8 cellular contexts compared by ENCODE assay signal in the genomic region with DNA sequence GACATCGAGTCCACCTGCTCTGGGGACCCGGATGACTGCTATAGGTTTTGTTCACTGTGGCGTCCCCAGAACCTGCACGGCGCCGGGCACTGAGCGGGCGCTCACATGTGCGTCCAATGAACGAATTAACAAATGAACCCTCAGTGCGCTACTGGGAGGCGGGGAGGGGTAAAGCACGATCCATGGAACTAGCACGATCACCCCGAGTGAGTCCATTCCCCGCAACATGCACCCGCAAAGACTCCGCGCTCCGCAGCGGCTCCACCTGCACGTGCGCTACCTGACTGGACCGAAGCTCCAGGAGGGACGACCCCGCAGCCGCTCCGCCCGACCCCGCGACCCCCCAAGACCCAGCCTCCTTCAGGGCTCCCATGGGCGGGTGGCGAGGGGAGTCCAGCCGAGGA. TPM values are rescaled to one million over a fixed set of nuclear protein-coding genes. Genes with fewer than 3 reads are reported as not detected.
DNase-seq lines count a peak whose midpoint lies in the region; ATAC-seq and TF ChIP-seq lines count a peak whose summit lies in the region.

No MANE protein-coding gene starts in this region.

- peaks cover 4 to 23% of the 10 kb centered on the region in 2 experiments; a peak in 2 of 3 replicates for H3K36me3 ChIP-seq in HEK293 (ENCODE audit: control insufficient read depth in 2 of 2, insufficient read depth in 1 of 2, low read length in 2 of 2)
- peaks cover 0 to 15% of the 10 kb centered on the region in 2 donors for H3K36me3 ChIP-seq in psoas muscle (ENCODE audit: insufficient read depth in 1 of 2, low read depth in 1 of 2)

- WGBS in psoas muscle, 3 donors: 0 to 1% (median 0%) methylated on average over 29 to 34 of the region's 34 CpGs

- intact Hi-C loops in activated T-helper 1 cell treated with anti-CD3 and anti-CD28 coated beads, Interleukin-12 subunit alpha, Interleukin-12 subunit beta, Interleukin-2, Interleukin-4 antibody, amounts not matched to agents 30 ng/mL and 10 ng/mL and 1 ng/mL, durations not matched to agents 14 hours and 24 hours and 36 hours (cut with micrococcal nuclease): loop anchor here (1.0 to 2.0 kb wide), 4 partner anchors 26 to 536 kb away; a partner anchor contains a TSS
- intact Hi-C loops in head of caudate nucleus (cut with DNase I) (no loop called here), psoas muscle (cut with DNase I) (no loop called here)

- no peaks in the 10 kb centered on the region for H3K9me3 ChIP-seq in HEK293 (ENCODE audit: control insufficient read depth, insufficient read depth, low read depth, low read length)
- H3K9me3 ChIP-seq in psoas muscle: no peaks in the 10 kb centered on the region

- H3K9me3 Mint-ChIP-seq in activated T-helper 1 cell treated with anti-CD3 and anti-CD28 coated beads, Interleukin-12 subunit alpha, Interleukin-12 subunit beta, Interleukin-2, Interleukin-4 antibody, amounts not matched to agents 30 ng/mL and 10 ng/mL and 1 ng/mL, durations not matched to agents 14 hours and 24 hours and 36 hours: no peaks in the 10 kb centered on the region

- H3K4me1 ChIP-seq in HEK293 (ENCODE audit: control insufficient read depth, insufficient read depth, low read length): no peaks in the 10 kb centered on the region
- peaks cover 23% of the 10 kb centered on the region for H3K4me1 ChIP-seq in psoas muscle

- peak; percentile 9 to 45 (median 19) for ATAC-seq in psoas muscle

- no peaks in the 10 kb centered on the region for H3K27me3 ChIP-seq in psoas muscle (ENCODE audit: insufficient read depth in 3 of 3, low read length in 2 of 3)

- peaks cover 33% of the 10 kb centered on the region for H3K4me1 Mint-ChIP-seq in activated T-helper 1 cell treated with anti-CD3 and anti-CD28 coated beads, Interleukin-12 subunit alpha, Interleukin-12 subunit beta, Interleukin-2, Interleukin-4 antibody, amounts not matched to agents 30 ng/mL and 10 ng/mL and 1 ng/mL, durations not matched to agents 14 hours and 24 hours and 36 hours (ENCODE audit: low read depth)

- in situ Hi-C loops in GM13976 (cut with MboI; ENCODE audit: low sequenced_read_pairs, unreplicated experiment): no loop called here

- peak overlapping the region; percentile 68 for H3K4me3 ChIP-seq in HEK293 (ENCODE audit: low read depth, low read length)
- peak overlapping the region; percentile 99 for H3K4me3 ChIP-seq in psoas muscle

- peaks cover 2% of the 10 kb centered on the region for H3K27me3 Mint-ChIP-seq in activated T-helper 1 cell treated with anti-CD3 and anti-CD28 coated beads, Interleukin-12 subunit alpha, Interleukin-12 subunit beta, Interleukin-2, Interleukin-4 antibody, amounts not matched to agents 30 ng/mL and 10 ng/mL and 1 ng/mL, durations not matched to agents 14 hours and 24 hours and 36 hours (ENCODE audit: insufficient read depth)

- peak; percentile 63 for DNase-seq in GM13976 (ENCODE audit: low spot score)
- DNase-seq in NCI-H128 (lab: John Stamatoyannopoulos, UW; ENCODE audit: unreplicated experiment): peak; percentile 7
- peak; percentile 12 for DNase-seq in activated T-helper 1 cell treated with anti-CD3 and anti-CD28 coated beads, Interleukin-12 subunit alpha, Interleukin-12 subunit beta, Interleukin-2, Interleukin-4 antibody, amounts not matched to agents 30 ng/mL and 10 ng/mL and 1 ng/mL, durations not matched to agents 14 hours and 24 hours and 36 hours (ENCODE audit: low spot score)
- DNase-seq in head of caudate nucleus: peak in 31 of 42 donors; percentile 7 to 55 (median 30)
- no peak for DNase-seq in psoas muscle
- DNase-seq in DMS153 (lab: John Stamatoyannopoulos, UW): no peak
- no peak for DNase-seq in midbrain (lab: John Stamatoyannopoulos, UW)

- H3K27ac Mint-ChIP-seq in activated T-helper 1 cell treated with anti-CD3 and anti-CD28 coated beads, Interleukin-12 subunit alpha, Interleukin-12 subunit beta, Interleukin-2, Interleukin-4 antibody, amounts not matched to agents 30 ng/mL and 10 ng/mL and 1 ng/mL, durations not matched to agents 14 hours and 24 hours and 36 hours: peak overlapping the region; percentile 90

- peak overlapping the region; percentile 80 for H3K27ac ChIP-seq in HEK293 (ENCODE audit: extremely low read depth, low read depth, low read length)
- H3K27ac ChIP-seq in psoas muscle: peak overlapping the region; percentile 97

- H3K36me3 Mint-ChIP-seq in activated T-helper 1 cell treated with anti-CD3 and anti-CD28 coated beads, Interleukin-12 subunit alpha, Interleukin-12 subunit beta, Interleukin-2, Interleukin-4 antibody, amounts not matched to agents 30 ng/mL and 10 ng/mL and 1 ng/mL, durations not matched to agents 14 hours and 24 hours and 36 hours (ENCODE audit: low read depth): peaks cover 17% of the 10 kb centered on the region

- H3K4me3 Mint-ChIP-seq in activated T-helper 1 cell treated with anti-CD3 and anti-CD28 coated beads, Interleukin-12 subunit alpha, Interleukin-12 subunit beta, Interleukin-2, Interleukin-4 antibody, amounts not matched to agents 30 ng/mL and 10 ng/mL and 1 ng/mL, durations not matched to agents 14 hours and 24 hours and 36 hours: peak overlapping the region; percentile 91

- POLR2A ChIA-PET in HEK293 (lab: Yijun Ruan, JAX): interaction anchor here (0.6 to 1.6 kb wide), 4 partner anchors 26 to 379 kb away, joined by 3 to 6 read pairs (median 4); no protein-coding TSS in a partner anchor

- TF ChIP-seq CTCF in GM13976 (IDR thresholded peaks at IDR 0.05; ENCODE audit: borderline replicate concordance, control extremely low read depth, extremely low read depth, insufficient read depth, missing control alignments) (no peak), HEK293 (tag by site-specific recombination; IDR thresholded peaks at IDR 0.05) (no peak), psoas muscle (IDR thresholded peaks at IDR 0.05) (no peak)

- CTCF ChIA-PET in HEK293 (lab: Yijun Ruan, JAX): no interaction called here

TF ChIP-seq in HEK293, 187 proteins besides CTCF, POLR2A, EP300 and RAD21 (continues in another document):
- peak; percentile 56; the same call in 1 of the 2 replicates for TF ChIP-seq ZBTB17 (tag by site-specific recombination; IDR thresholded peaks at IDR 0.05)
- peak; percentile 13; the same call in 1 of the 2 replicates for TF ChIP-seq ZXDB (tag by site-specific recombination; IDR thresholded peaks at IDR 0.05)
- TF ChIP-seq GLIS2 (tag by site-specific recombination; IDR thresholded peaks at IDR 0.05): peak; percentile 77; the same call in 1 of the 2 replicates
- no peak for TF ChIP-seq ZNF169 (tag by site-specific recombination; IDR thresholded peaks at IDR 0.05)
- 0 out of 2 replicates have a peak, but pooled peaks have one; percentile 9 for TF ChIP-seq KLF1 (tag by site-specific recombination; IDR thresholded peaks at IDR 0.05)
- peak; percentile 18; the same call in 1 of the 2 replicates for TF ChIP-seq SP7 (tag by site-specific recombination; IDR thresholded peaks at IDR 0.05)
- TF ChIP-seq, protein P1, sequence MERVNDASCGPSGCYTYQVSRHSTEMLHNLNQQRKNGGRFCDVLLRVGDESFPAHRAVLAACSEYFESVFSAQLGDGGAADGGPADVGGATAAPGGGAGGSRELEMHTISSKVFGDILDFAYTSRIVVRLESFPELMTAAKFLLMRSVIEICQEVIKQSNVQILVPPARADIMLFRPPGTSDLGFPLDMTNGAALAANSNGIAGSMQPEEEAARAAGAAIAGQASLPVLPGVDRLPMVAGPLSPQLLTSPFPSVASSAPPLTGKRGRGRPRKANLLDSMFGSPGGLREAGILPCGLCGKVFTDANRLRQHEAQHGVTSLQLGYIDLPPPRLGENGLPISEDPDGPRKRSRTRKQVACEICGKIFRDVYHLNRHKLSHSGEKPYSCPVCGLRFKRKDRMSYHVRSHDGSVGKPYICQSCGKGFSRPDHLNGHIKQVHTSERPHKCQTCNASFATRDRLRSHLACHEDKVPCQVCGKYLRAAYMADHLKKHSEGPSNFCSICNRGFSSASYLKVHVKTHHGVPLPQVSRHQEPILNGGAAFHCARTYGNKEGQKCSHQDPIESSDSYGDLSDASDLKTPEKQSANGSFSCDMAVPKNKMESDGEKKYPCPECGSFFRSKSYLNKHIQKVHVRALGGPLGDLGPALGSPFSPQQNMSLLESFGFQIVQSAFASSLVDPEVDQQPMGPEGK (tag by site-specific recombination; IDR thresholded peaks at IDR 0.05): peak; percentile 13; the same call in 1 of the 2 replicates
- TF ChIP-seq ZNF501 (tag by site-specific recombination; IDR thresholded peaks at IDR 0.05): 0 out of 2 replicates have a peak, but pooled peaks have one; percentile 22
- TF ChIP-seq, protein P2, sequence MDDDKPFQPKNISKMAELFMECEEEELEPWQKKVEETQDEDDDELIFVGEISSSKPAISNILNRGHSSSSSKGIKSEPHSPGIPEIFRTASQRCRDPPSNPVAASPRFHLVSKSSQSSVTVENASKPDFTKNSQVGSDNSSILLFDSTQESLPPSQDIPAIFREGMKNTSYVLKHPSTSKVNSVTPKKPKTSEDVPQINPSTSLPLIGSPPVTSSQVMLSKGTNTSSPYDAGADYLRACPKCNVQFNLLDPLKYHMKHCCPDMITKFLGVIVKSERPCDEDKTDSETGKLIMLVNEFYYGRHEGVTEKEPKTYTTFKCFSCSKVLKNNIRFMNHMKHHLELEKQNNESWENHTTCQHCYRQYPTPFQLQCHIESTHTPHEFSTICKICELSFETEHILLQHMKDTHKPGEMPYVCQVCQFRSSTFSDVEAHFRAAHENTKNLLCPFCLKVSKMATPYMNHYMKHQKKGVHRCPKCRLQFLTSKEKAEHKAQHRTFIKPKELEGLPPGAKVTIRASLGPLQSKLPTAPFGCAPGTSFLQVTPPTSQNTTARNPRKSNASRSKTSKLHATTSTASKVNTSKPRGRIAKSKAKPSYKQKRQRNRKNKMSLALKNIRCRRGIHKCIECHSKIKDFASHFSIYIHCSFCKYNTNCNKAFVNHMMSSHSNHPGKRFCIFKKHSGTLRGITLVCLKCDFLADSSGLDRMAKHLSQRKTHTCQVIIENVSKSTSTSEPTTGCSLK (tag by site-specific recombination; IDR thresholded peaks at IDR 0.05): no peak
- peak; percentile 42; the same call in 1 of the 2 replicates for TF ChIP-seq KLF16 (tag by site-specific recombination; IDR thresholded peaks at IDR 0.05)
- TF ChIP-seq EGR2 (tag by site-specific recombination; IDR thresholded peaks at IDR 0.05; ENCODE audit: low read depth): peak; percentile 16; the same call in 1 of the 2 replicates
- TF ChIP-seq ZBTB8A (tag by site-specific recombination; IDR thresholded peaks at IDR 0.05): peak; percentile 48
- TF ChIP-seq ZFP37 (tag by site-specific recombination; IDR thresholded peaks at IDR 0.05): no peak
- TF ChIP-seq KLF9 (tag by site-specific recombination; IDR thresholded peaks at IDR 0.05; ENCODE audit: low read depth): peak; percentile 18; the same call in 1 of the 2 replicates
- peak; percentile 17 for TF ChIP-seq ZNF335 (tag by site-specific recombination; conservative IDR thresholded peaks at IDR 0.05)

RNA-seq across cellular contexts. Expression of a gene that starts 0.5 kb away (rescaled TPM):
- 351 and 353 TPM in 2 replicates for total RNA-seq in activated T-helper 1 cell treated with anti-CD3 and anti-CD28 coated beads, Interleukin-12 subunit alpha, Interleukin-12 subunit beta, Interleukin-2, Interleukin-4 antibody, amounts not matched to agents 30 ng/mL and 10 ng/mL and 1 ng/mL, durations not matched to agents 14 hours and 24 hours and 36 hours
- total RNA-seq in psoas muscle: 100 to 1,000 TPM; 112 to 162 (median 142) TPM
- polyA plus RNA-seq in psoas muscle: 100 to 1,000 TPM in 2 of 3 donors, 10 to 100 TPM in 1; 98.1 to 122 (median 112) TPM

Comparison
In these comparisons a context has a peak if more than half of its experiments do, and no peak if none do; other contexts are left out.
1. DNase-seq: peak in GM13976 (single experiment), NCI-H128 (single experiment), activated T-helper 1 cell treated with anti-CD3 and anti-CD28 coated beads, Interleukin-12 subunit alpha, Interleukin-12 subunit beta, Interleukin-2, Interleukin-4 antibody, amounts not matched to agents 30 ng/mL and 10 ng/mL and 1 ng/mL, durations not matched to agents 14 hours and 24 hours and 36 hours (single experiment) and head of caudate nucleus (31 of 42); none in psoas muscle (0 of 2), DMS153 (single experiment) and midbrain (single experiment).